In genomic region chr1:97919568-97920261, GRCh38 we compare ENCODE assay signal across 8 cellular contexts. TPM values are rescaled to one million over a fixed set of nuclear protein-coding genes. Genes with fewer than 3 reads are reported as not detected.
A peak's percentile ranks its signal among the peaks of the same experiment; 100 is the strongest.
DNase-seq lines count a peak whose midpoint lies in the region; ATAC-seq, FAIRE-seq and TF ChIP-seq lines count a peak whose summit lies in the region.

No MANE protein-coding gene starts in this region.

- intact Hi-C loops in activated CD4-positive, alpha-beta T cell treated with anti-CD3 and anti-CD28 coated beads, Interleukin-2, amount 10 ng/mL, durations not matched to agents 24 days and 14 days (cut with micrococcal nuclease), result loop anchor here (2.0 to 10.0 kb wide), 4 partner anchors 23 to 1195 kb away; partner anchors contain the start of gene PTBP2

- H3K4me1 Mint-ChIP-seq in activated CD4-positive, alpha-beta T cell treated with anti-CD3 and anti-CD28 coated beads, Interleukin-2, amount 10 ng/mL, durations not matched to agents 24 days and 14 days, result peaks cover 44% of the 10 kb centered on the region
- peaks cover 51% of the 10 kb centered on the region for H3K4me1 Mint-ChIP-seq in T-helper 2 cell treated with Interferon-gamma antibody and Interleukin-4, amounts not matched to agents 5 μg/mL and 100 μg/mL, for 36 hours (ENCODE audit: low read depth)

- H3K36me3 ChIP-seq in small intestine (ENCODE audit: control insufficient read depth in 2 of 2, insufficient read depth in 2 of 2, low read length in 2 of 2), result no peaks in the 10 kb centered on the region

- no peaks in the 10 kb centered on the region for H3K27me3 Mint-ChIP-seq in activated CD4-positive, alpha-beta T cell treated with anti-CD3 and anti-CD28 coated beads, Interleukin-2, amount 10 ng/mL, durations not matched to agents 24 days and 14 days
- H3K27me3 Mint-ChIP-seq in T-helper 2 cell treated with Interferon-gamma antibody and Interleukin-4, amounts not matched to agents 5 μg/mL and 100 μg/mL, for 36 hours (ENCODE audit: low read depth), result no peaks in the 10 kb centered on the region

- no peak for TF ChIP-seq CTCF in fibroblast of villous mesenchyme (IDR thresholded peaks at IDR 0.05; ENCODE audit: insufficient read depth, low read depth, low read length)

- peaks cover 5% of the 10 kb centered on the region for H3K9me3 Mint-ChIP-seq in activated CD4-positive, alpha-beta T cell treated with anti-CD3 and anti-CD28 coated beads, Interleukin-2, amount 10 ng/mL, durations not matched to agents 24 days and 14 days
- H3K9me3 Mint-ChIP-seq in T-helper 2 cell treated with Interferon-gamma antibody and Interleukin-4, amounts not matched to agents 5 μg/mL and 100 μg/mL, for 36 hours, result peaks cover 5% of the 10 kb centered on the region

- peaks cover 6% of the 10 kb centered on the region for H3K36me3 Mint-ChIP-seq in activated CD4-positive, alpha-beta T cell treated with anti-CD3 and anti-CD28 coated beads, Interleukin-2, amount 10 ng/mL, durations not matched to agents 24 days and 14 days (ENCODE audit: low read depth)
- H3K36me3 Mint-ChIP-seq in T-helper 2 cell treated with Interferon-gamma antibody and Interleukin-4, amounts not matched to agents 5 μg/mL and 100 μg/mL, for 36 hours (ENCODE audit: low read depth), result peaks cover 16% of the 10 kb centered on the region

- H3K27ac ChIP-seq in small intestine (ENCODE audit: low read depth in 1 of 2, low read length in 1 of 2), result peak overlapping the region; percentile 11 to 44

- peak overlapping the region; percentile 78 for H3K4me3 ChIP-seq in fibroblast of villous mesenchyme (ENCODE audit: low read depth, low read length)
- peak overlapping the region; percentile 7 to 100 for H3K4me3 ChIP-seq in small intestine (ENCODE audit: low read depth in 1 of 2, low read length in 2 of 2)

- no peaks in the 10 kb centered on the region for H3K27me3 ChIP-seq in small intestine (ENCODE audit: control insufficient read depth in 2 of 2, insufficient read depth in 2 of 2, low read length in 2 of 2)

- H3K9me3 ChIP-seq in small intestine (ENCODE audit: control insufficient read depth, low read depth), result no peaks in the 10 kb centered on the region

- H3K4me1 ChIP-seq in small intestine (ENCODE audit: control insufficient read depth in 2 of 2, insufficient read depth in 1 of 2, low read depth in 1 of 2, low read length in 1 of 2), result peaks cover 4% of the 10 kb centered on the region in 2 donors

- peak; percentile 85 for FAIRE-seq in small intestine (lab: Jason Lieb, UNC)

- H3K27ac Mint-ChIP-seq in activated CD4-positive, alpha-beta T cell treated with anti-CD3 and anti-CD28 coated beads, Interleukin-2, amount 10 ng/mL, durations not matched to agents 24 days and 14 days, result peak overlapping the region; percentile 98
- peak overlapping the region; percentile 95 for H3K27ac Mint-ChIP-seq in T-helper 2 cell treated with Interferon-gamma antibody and Interleukin-4, amounts not matched to agents 5 μg/mL and 100 μg/mL, for 36 hours

- no peak for DNase-seq in activated CD4-positive, alpha-beta T cell treated with anti-CD3 and anti-CD28 coated beads, Interleukin-2, amount 10 ng/mL, durations not matched to agents 24 days and 14 days
- no peak for DNase-seq in activated CD4-positive, alpha-beta T cell treated with anti-CD3 and anti-CD28 coated beads for 48 hours
- DNase-seq in T-helper 2 cell treated with Interferon-gamma antibody and Interleukin-4, amounts not matched to agents 5 μg/mL and 100 μg/mL, for 36 hours (ENCODE audit: low spot score), result no peak
- DNase-seq in fibroblast of villous mesenchyme (ENCODE audit: low read depth), result peak; percentile 57
- DNase-seq in small intestine, result peak; percentile 61
- no peak for DNase-seq in inferior parietal cortex (ENCODE audit: extremely low spot score)
- no peak for DNase-seq in activated CD8-positive, alpha-beta memory T cell treated with anti-CD3 and anti-CD28 coated beads for 24 hours

- 2 to 10% (median 6%) methylated on average over 7 of the region's 7 CpGs for WGBS in small intestine, 3 donors

- H3K4me3 Mint-ChIP-seq in activated CD4-positive, alpha-beta T cell treated with anti-CD3 and anti-CD28 coated beads, Interleukin-2, amount 10 ng/mL, durations not matched to agents 24 days and 14 days, result peak overlapping the region; percentile 93
- H3K4me3 Mint-ChIP-seq in T-helper 2 cell treated with Interferon-gamma antibody and Interleukin-4, amounts not matched to agents 5 μg/mL and 100 μg/mL, for 36 hours, result peak overlapping the region; percentile 94

- ATAC-seq in HG03196 (IDR thresholded peaks at IDR 0.05; ENCODE audit: unreplicated experiment), result no peak

RNA-seq across cellular contexts. Expression of gene DPYD, which starts 1.1 kb away (rescaled TPM):
- total RNA-seq in activated CD4-positive, alpha-beta T cell treated with anti-CD3 and anti-CD28 coated beads, Interleukin-2, amount 10 ng/mL, durations not matched to agents 24 days and 14 days, result 13.4 and 13.8 TPM in 2 replicates
- 22.5 and 48.4 TPM in 2 replicates for total RNA-seq in fibroblast of villous mesenchyme
- 10 to 100 TPM; 11.9 to 29.5 (median 22.4) TPM for polyA plus RNA-seq in small intestine

Comparison
In these comparisons a context has a peak if more than half of its experiments do, and no peak if none do; other contexts are left out.
1. DNase-seq: peak in fibroblast of villous mesenchyme (single experiment) and small intestine (single experiment); none in activated CD4-positive, alpha-beta T cell treated with anti-CD3 and anti-CD28 coated beads, Interleukin-2, amount 10 ng/mL, durations not matched to agents 24 days and 14 days (single experiment), activated CD4-positive, alpha-beta T cell treated with anti-CD3 and anti-CD28 coated beads for 48 hours (single experiment), T-helper 2 cell treated with Interferon-gamma antibody and Interleukin-4, amounts not matched to agents 5 μg/mL and 100 μg/mL, for 36 hours (single experiment), inferior parietal cortex (single experiment) and activated CD8-positive, alpha-beta memory T cell treated with anti-CD3 and anti-CD28 coated beads for 24 hours (single experiment).